30 cellular contexts compared by ENCODE assay signal in the genomic region with DNA sequence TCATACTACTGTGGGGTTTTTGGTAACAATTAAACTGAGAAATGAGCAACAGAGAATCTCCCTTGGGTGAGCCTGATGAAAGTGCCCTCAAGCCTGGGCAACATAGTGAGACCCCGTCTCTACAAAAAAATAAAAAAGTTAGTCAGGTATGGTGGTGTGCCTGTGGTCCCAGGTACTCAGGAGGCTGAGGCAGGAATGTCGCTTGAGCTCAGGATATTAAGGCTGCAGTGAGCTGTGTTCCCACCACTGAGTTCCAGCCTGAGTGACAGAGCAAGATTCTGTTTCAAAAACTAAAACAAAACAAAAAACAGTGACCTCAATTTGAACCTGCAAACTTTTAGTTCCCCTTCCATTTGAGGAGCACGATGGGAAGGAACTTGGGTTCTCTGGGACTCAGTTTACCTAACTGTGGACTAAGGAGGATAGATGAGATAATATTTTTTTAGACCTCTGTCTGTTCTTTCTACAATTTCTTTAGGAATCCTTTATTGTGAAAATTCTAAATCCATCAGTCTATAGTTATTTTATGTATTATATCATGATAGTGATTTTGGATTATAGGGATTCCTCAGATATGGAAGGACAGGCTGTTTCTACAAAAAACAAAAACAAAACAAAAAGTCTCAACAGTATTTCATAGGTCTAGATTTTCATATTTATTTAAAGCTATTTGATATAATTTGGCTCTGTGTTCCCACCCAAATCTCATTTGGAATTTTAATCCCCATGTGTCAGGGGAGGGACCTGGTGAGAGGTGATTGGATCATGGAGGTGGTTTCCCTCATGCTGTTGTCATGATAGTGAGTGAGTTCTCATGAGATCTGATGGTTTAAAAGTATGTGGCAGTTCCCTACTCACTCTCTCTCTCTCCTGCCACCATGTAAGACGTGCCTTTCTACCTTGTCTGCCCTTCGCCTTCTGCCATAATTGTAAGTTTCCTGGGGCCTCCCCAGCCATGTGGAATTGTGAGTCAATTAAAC.
"Had no signal": no experiment of that assay in that cellular context is flagged by ENCODE, and none has a peak within 500 bp of the region (broad histone marks: within the 10 kb centered on the region; RNA-seq: fewer than 3 reads in every experiment).

No MANE protein-coding gene starts in this region.

- H3K9me3 ChIP-seq: ovary, psoas muscle, right lobe of liver, sigmoid colon, suprapubic skin, testis, tibial artery, transverse colon, upper lobe of right lung, uterus had no signal

- H3K9me3 Mint-ChIP-seq: natural killer cell; stimulated activated memory B cell treated with anti-CD40 and anti-IgM and Interleukin-4, amounts not matched to agents 10 μg/mL and 1 μg/mL and 100 μg/mL, for 72 hours; stimulated activated naive CD8-positive, alpha-beta T cell treated with anti-CD3 and anti-CD28 coated beads, Interleukin-15, amount 100 ng/mL, for 72 hours; type B pancreatic cell had no signal

- H3K4me3 ChIP-seq: neural progenitor cell, ovary, psoas muscle, right lobe of liver, sigmoid colon, suprapubic skin, testis, tibial artery, transverse colon, upper lobe of right lung, uterus had no signal

- H3K4me1 ChIP-seq: parathyroid adenoma, psoas muscle, sigmoid colon, suprapubic skin, testis, tibial artery, upper lobe of right lung, uterus had no signal

- H3K79me2 ChIP-seq: parathyroid adenoma had no signal

- H3K4me3 Mint-ChIP-seq: natural killer cell; nephron; neural progenitor cell; stimulated activated memory B cell treated with anti-CD40 and anti-IgM and Interleukin-4, amounts not matched to agents 10 μg/mL and 1 μg/mL and 100 μg/mL, for 72 hours; stimulated activated naive CD8-positive, alpha-beta T cell treated with anti-CD3 and anti-CD28 coated beads, Interleukin-15, amount 100 ng/mL, for 72 hours; type B pancreatic cell had no signal

- H3K36me3 Mint-ChIP-seq: natural killer cell; neural progenitor cell; stimulated activated memory B cell treated with anti-CD40 and anti-IgM and Interleukin-4, amounts not matched to agents 10 μg/mL and 1 μg/mL and 100 μg/mL, for 72 hours; type B pancreatic cell had no signal

- H3K27me3 ChIP-seq: neural progenitor cell, ovary, right lobe of liver, sigmoid colon, suprapubic skin, testis, tibial artery, transverse colon, upper lobe of right lung, uterus had no signal

- H3K4me1 Mint-ChIP-seq: natural killer cell; stimulated activated memory B cell treated with anti-CD40 and anti-IgM and Interleukin-4, amounts not matched to agents 10 μg/mL and 1 μg/mL and 100 μg/mL, for 72 hours; stimulated activated naive CD8-positive, alpha-beta T cell treated with anti-CD3 and anti-CD28 coated beads, Interleukin-15, amount 100 ng/mL, for 72 hours had no signal

- H3K36me3 ChIP-seq: neural progenitor cell, ovary, right lobe of liver, sigmoid colon, suprapubic skin, tibial artery, transverse colon, upper lobe of right lung, uterus had no signal

- H3K27ac ChIP-seq: neural progenitor cell, ovary, parathyroid adenoma, psoas muscle, right lobe of liver, sigmoid colon, suprapubic skin, testis, tibial artery, transverse colon, upper lobe of right lung, uterus had no signal

- H3K27me3 Mint-ChIP-seq: progenitor cell of endocrine pancreas; stimulated activated memory B cell treated with anti-CD40 and anti-IgM and Interleukin-4, amounts not matched to agents 10 μg/mL and 1 μg/mL and 100 μg/mL, for 72 hours; stimulated activated naive CD8-positive, alpha-beta T cell treated with anti-CD3 and anti-CD28 coated beads, Interleukin-15, amount 100 ng/mL, for 72 hours; type B pancreatic cell had no signal

- DNase-seq: natural killer cell; occipital lobe; ovary; posterior cingulate gyrus; psoas muscle; right cardiac atrium; right lobe of liver; sigmoid colon; small intestine; stimulated activated CD4-positive, alpha-beta T cell treated with anti-CD3 and anti-CD28 coated beads, Interleukin-15, amount 100 ng/mL, for 24 hours; stimulated activated CD4-positive, alpha-beta T cell treated with anti-CD3 and anti-CD28 coated beads, Interleukin-2, amount 100 ng/mL, for 24 hours; stimulated activated CD4-positive, alpha-beta T cell treated with anti-CD3 and anti-CD28 coated beads, Interleukin-4, amount 100 ng/mL, for 1 hour; stimulated activated CD4-positive, alpha-beta T cell treated with anti-CD3 and anti-CD28 coated beads, Interleukin-4, amount 100 ng/mL, for 4 hours; stimulated activated CD8-positive, alpha-beta memory T cell treated with anti-CD3 and anti-CD28 coated beads, Interleukin-4, amount 100 ng/mL, for 48 hours; stimulated activated naive CD4-positive, alpha-beta T cell; stimulated activated naive CD8-positive, alpha-beta T cell treated with anti-CD3 and anti-CD28 coated beads, Interleukin-15, amount 100 ng/mL, for 72 hours; stimulated activated naive CD8-positive, alpha-beta T cell treated with anti-CD3 and anti-CD28 coated beads, Interleukin-15, Interleukin-2, amounts not matched to agents 100 U/mL and 50 U/mL, for 24 hours; substantia nigra; testis; tibial artery; transverse colon; upper lobe of right lung; uterus had no signal

- ATAC-seq: natural killer cell; psoas muscle; right cardiac atrium; right lobe of liver; stimulated activated memory B cell treated with anti-CD40 and anti-IgM and Interleukin-4, amounts not matched to agents 10 μg/mL and 1 μg/mL and 100 μg/mL, for 72 hours; stimulated activated naive CD8-positive, alpha-beta T cell treated with anti-CD3 and anti-CD28 coated beads, Interleukin-15, amount 100 ng/mL, for 72 hours; stimulated activated naive CD8-positive, alpha-beta T cell treated with anti-CD3 and anti-CD28 coated beads, Interleukin-15, Interleukin-2, amounts not matched to agents 100 U/mL and 50 U/mL, for 24 hours; upper lobe of right lung had no signal

- H3K27ac Mint-ChIP-seq: natural killer cell; nephron; neural progenitor cell; progenitor cell of endocrine pancreas; stimulated activated memory B cell treated with anti-CD40 and anti-IgM and Interleukin-4, amounts not matched to agents 10 μg/mL and 1 μg/mL and 100 μg/mL, for 72 hours; stimulated activated naive CD8-positive, alpha-beta T cell treated with anti-CD3 and anti-CD28 coated beads, Interleukin-15, amount 100 ng/mL, for 72 hours; type B pancreatic cell had no signal

- H3K4me2 ChIP-seq: neural progenitor cell had no signal

- H2AFZ ChIP-seq: neural progenitor cell, parathyroid adenoma had no signal
